ENCODE assay signal across 8 cellular contexts in genomic region chr17:37506678-37507077, GRCh38.
DNase-seq lines count a peak whose midpoint lies in the region; ATAC-seq and TF ChIP-seq lines count a peak whose summit lies in the region.

No MANE protein-coding gene starts in this region.

- no peak for ATAC-seq in HG03457 (IDR thresholded peaks at IDR 0.05; ENCODE audit: unreplicated experiment)

- peak; percentile 80 for TF ChIP-seq CTCF in astrocyte of the cerebellum (IDR thresholded peaks at IDR 0.05; ENCODE audit: low read depth, low read length, missing control alignments)

- in situ Hi-C loops in astrocyte of the cerebellum (cut with HindIII; ENCODE audit: low sequenced_read_pairs), result no loop called here

- H3K4me3 ChIP-seq in astrocyte of the cerebellum (ENCODE audit: low read depth, low read length), result no peak overlapping the region

- DNase-seq in activated CD4-positive, alpha-beta T cell treated with anti-CD3 and anti-CD28 coated beads for 48 hours, result peak; percentile 55
- DNase-seq in activated CD4-positive, alpha-beta T cell treated with anti-CD3 and anti-CD28 coated beads for 1 hour, result no peak
- peak; percentile 32 for DNase-seq in NCI-H2227 treated with DMSO at 0.1 percent for 48 hours (lab: John Stamatoyannopoulos, UW)
- DNase-seq in astrocyte of the cerebellum (ENCODE audit: low read depth), result no peak
- peak; percentile 55 for DNase-seq in left kidney (ENCODE audit: low read depth, low spot score)
- no peak for DNase-seq in midbrain (lab: John Stamatoyannopoulos, UW)
- no peak for DNase-seq in activated CD8-positive, alpha-beta memory T cell treated with anti-CD3 and anti-CD28 coated beads, Interleukin-2, amount 50 U/mL, for 4 hours

Comparison
In these comparisons a context has a peak if more than half of its experiments do, and no peak if none do; other contexts are left out.
1. DNase-seq: peak in activated CD4-positive, alpha-beta T cell treated with anti-CD3 and anti-CD28 coated beads for 48 hours (single experiment), NCI-H2227 treated with DMSO at 0.1 percent for 48 hours (single experiment) and left kidney (single experiment); none in activated CD4-positive, alpha-beta T cell treated with anti-CD3 and anti-CD28 coated beads for 1 hour (single experiment), astrocyte of the cerebellum (single experiment), midbrain (single experiment) and activated CD8-positive, alpha-beta memory T cell treated with anti-CD3 and anti-CD28 coated beads, Interleukin-2, amount 50 U/mL, for 4 hours (single experiment).